8 cellular contexts compared by ENCODE assay signal in the genomic region with DNA sequence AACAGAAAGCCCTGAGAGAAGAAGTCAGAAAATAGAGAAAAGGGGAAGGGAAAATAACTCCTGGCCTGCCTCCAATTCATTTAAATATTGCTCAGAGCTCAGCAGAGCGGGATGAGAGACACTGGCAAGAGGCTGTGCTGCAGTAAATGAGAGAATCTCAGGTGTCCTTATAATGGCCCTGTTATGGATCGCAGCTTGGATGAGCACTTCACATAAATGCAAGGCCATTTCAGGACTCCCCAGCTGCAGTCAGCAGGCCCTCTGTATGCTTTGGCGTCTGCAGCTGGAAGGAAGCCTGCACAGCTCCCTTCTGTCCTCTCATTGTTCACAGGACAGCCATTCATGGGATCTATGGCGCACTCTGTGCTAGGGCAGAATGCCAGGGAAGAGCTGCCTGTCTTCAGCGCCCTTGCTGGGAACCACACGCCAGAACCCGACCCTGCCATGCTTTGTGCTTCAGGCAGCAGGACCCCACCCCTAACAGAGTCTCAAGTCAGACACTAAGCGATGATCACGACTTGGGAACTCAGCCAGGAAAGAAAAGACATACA. TPM values are rescaled to one million over a fixed set of nuclear protein-coding genes. Genes with fewer than 3 reads are reported as not detected.
DNase-seq lines count a peak whose midpoint lies in the region; ATAC-seq and TF ChIP-seq lines count a peak whose summit lies in the region.

No MANE protein-coding gene starts in this region.

- H3K27me3 ChIP-seq in neuron (ENCODE audit: insufficient read depth, low read length), result no peaks in the 10 kb centered on the region
- no peaks in the 10 kb centered on the region for H3K27me3 ChIP-seq in effector memory CD4-positive, alpha-beta T cell (replicated peaks; ENCODE audit: control insufficient read depth, insufficient read depth, low read length, poor library complexity, severe bottlenecking)

- H3K27ac Mint-ChIP-seq in stimulated activated naive CD8-positive, alpha-beta T cell treated with anti-CD3 and anti-CD28 coated beads, Interleukin-15, Interleukin-2, amounts not matched to agents 100 ng/mL and 50 ng/mL, for 24 hours, result no peak overlapping the region
- no peak overlapping the region for H3K27ac Mint-ChIP-seq in immature natural killer cell

- peaks cover 7% of the 10 kb centered on the region for H3K4me1 Mint-ChIP-seq in stimulated activated naive CD8-positive, alpha-beta T cell treated with anti-CD3 and anti-CD28 coated beads, Interleukin-15, Interleukin-2, amounts not matched to agents 100 ng/mL and 50 ng/mL, for 24 hours (ENCODE audit: low read depth)
- no peaks in the 10 kb centered on the region for H3K4me1 Mint-ChIP-seq in immature natural killer cell

- H2AFZ ChIP-seq in neuron (ENCODE audit: low read depth, low read length), result peak overlapping the region; percentile 38

- no peaks in the 10 kb centered on the region for H3K36me3 ChIP-seq in neuron (ENCODE audit: insufficient read depth, low read length)
- no peaks in the 10 kb centered on the region for H3K36me3 ChIP-seq in effector memory CD4-positive, alpha-beta T cell (ENCODE audit: control insufficient read depth, insufficient read depth, low read length)

- H3K4me3 ChIP-seq in epithelial cell of esophagus (ENCODE audit: low read length), result no peak overlapping the region
- H3K4me3 ChIP-seq in neuron (ENCODE audit: low read length), result peak overlapping the region; percentile 33
- no peak overlapping the region for H3K4me3 ChIP-seq in effector memory CD4-positive, alpha-beta T cell (ENCODE audit: insufficient read depth, low read depth, low read length, poor library complexity, severe bottlenecking)

- peaks cover 3% of the 10 kb centered on the region for H3K27me3 Mint-ChIP-seq in stimulated activated naive CD8-positive, alpha-beta T cell treated with anti-CD3 and anti-CD28 coated beads, Interleukin-15, Interleukin-2, amounts not matched to agents 100 ng/mL and 50 ng/mL, for 24 hours
- H3K27me3 Mint-ChIP-seq in immature natural killer cell (ENCODE audit: low read depth in 3 of 3), result peaks cover 0 to 5% (median 0%) of the 10 kb centered on the region in 3 donors

- H3K27ac ChIP-seq in effector memory CD4-positive, alpha-beta T cell (ENCODE audit: insufficient read depth, low read length, poor library complexity, severe bottlenecking), result no peak overlapping the region

- no peaks in the 10 kb centered on the region for H3K9me3 ChIP-seq in neuron (ENCODE audit: low read length)
- H3K9me3 ChIP-seq in effector memory CD4-positive, alpha-beta T cell (ENCODE audit: control insufficient read depth, low read length), result no peaks in the 10 kb centered on the region

- no peaks in the 10 kb centered on the region for H3K36me3 Mint-ChIP-seq in stimulated activated naive CD8-positive, alpha-beta T cell treated with anti-CD3 and anti-CD28 coated beads, Interleukin-15, Interleukin-2, amounts not matched to agents 100 ng/mL and 50 ng/mL, for 24 hours (ENCODE audit: low read depth)
- H3K36me3 Mint-ChIP-seq in immature natural killer cell, result no peaks in the 10 kb centered on the region

- no peaks in the 10 kb centered on the region for H3K9me3 Mint-ChIP-seq in stimulated activated naive CD8-positive, alpha-beta T cell treated with anti-CD3 and anti-CD28 coated beads, Interleukin-15, Interleukin-2, amounts not matched to agents 100 ng/mL and 50 ng/mL, for 24 hours
- no peaks in the 10 kb centered on the region for H3K9me3 Mint-ChIP-seq in immature natural killer cell

- peaks cover 13% of the 10 kb centered on the region for H3K4me1 ChIP-seq in neuron (ENCODE audit: insufficient read depth, low read length)
- H3K4me1 ChIP-seq in effector memory CD4-positive, alpha-beta T cell (ENCODE audit: control insufficient read depth, insufficient read depth, low read length, poor library complexity, severe bottlenecking), result no peaks in the 10 kb centered on the region

- ATAC-seq in stimulated activated naive CD8-positive, alpha-beta T cell treated with anti-CD3 and anti-CD28 coated beads, Interleukin-15, Interleukin-2, amounts not matched to agents 100 U/mL and 50 U/mL, for 24 hours, result no peak
- ATAC-seq in HG03571 (IDR thresholded peaks at IDR 0.05; ENCODE audit: unreplicated experiment), result peak; percentile 82

- TF ChIP-seq CTCF in epithelial cell of esophagus (IDR thresholded peaks at IDR 0.05; ENCODE audit: insufficient read depth, low read depth, low read length, missing control alignments), result no peak

- no peak for DNase-seq in stimulated activated naive CD8-positive, alpha-beta T cell treated with anti-CD3 and anti-CD28 coated beads, Interleukin-15, Interleukin-2, amounts not matched to agents 100 U/mL and 50 U/mL, for 24 hours
- DNase-seq in OCI-M1 (lab: John Stamatoyannopoulos, UW) (peak; percentile 61), epithelial cell of esophagus (ENCODE audit: low read depth) (peak; percentile 40), immature natural killer cell (no peak)
- no peak for DNase-seq in effector memory CD4-positive, alpha-beta T cell

- peak overlapping the region; percentile 40 for H3K4me3 Mint-ChIP-seq in stimulated activated naive CD8-positive, alpha-beta T cell treated with anti-CD3 and anti-CD28 coated beads, Interleukin-15, Interleukin-2, amounts not matched to agents 100 ng/mL and 50 ng/mL, for 24 hours
- H3K4me3 Mint-ChIP-seq in immature natural killer cell, result no peak overlapping the region

RNA-seq across cellular contexts. Expression of gene ABCB10, which starts 20.7 kb away (rescaled TPM):
- polyA plus RNA-seq in immature natural killer cell, result 10 to 100 TPM in 2 of 3 donors, 1 to 10 TPM in 1; 6.3 to 13.6 (median 13.1) TPM

RNA-seq across cellular contexts. Expression of gene TAF5L, which starts 46.7 kb away (rescaled TPM):
- 1 to 10 TPM; 4.5 to 7.7 (median 6.2) TPM for polyA plus RNA-seq in immature natural killer cell

RNA-seq across cellular contexts. Expression of gene URB2, which starts 46.9 kb away (rescaled TPM):
- 1 to 10 TPM in 2 of 3 donors, under 1 TPM in 1; 0.11 to 4.8 (median 1.5) TPM for polyA plus RNA-seq in immature natural killer cell

Comparison
In these comparisons a context has a peak if more than half of its experiments do, and no peak if none do; other contexts are left out.
1. DNase-seq: peak in OCI-M1 (single experiment) and epithelial cell of esophagus (single experiment); none in stimulated activated naive CD8-positive, alpha-beta T cell treated with anti-CD3 and anti-CD28 coated beads, Interleukin-15, Interleukin-2, amounts not matched to agents 100 U/mL and 50 U/mL, for 24 hours (single experiment), immature natural killer cell (0 of 3) and effector memory CD4-positive, alpha-beta T cell (0 of 3).